In genomic region chr12:70242695-70243509, GRCh38 we compare ENCODE assay signal across 8 cellular contexts. TPM values are rescaled to one million over a fixed set of nuclear protein-coding genes. Genes with fewer than 3 reads are reported as not detected.
A peak's percentile ranks its signal among the peaks of the same experiment; 100 is the strongest.
DNase-seq lines count a peak whose midpoint lies in the region; ATAC-seq and TF ChIP-seq lines count a peak whose summit lies in the region.

Gene CNOT2 (plus strand): TSS chr12:70243433. CDS start chr12:70278227, 34,794 bp downstream.

- H3K4me1 ChIP-seq in thoracic aorta (ENCODE audit: control insufficient read depth in 1 of 2, low read depth in 2 of 2) = peaks cover 30 to 48% of the 10 kb centered on the region in 2 donors

- TF ChIP-seq CTCF in GM10266 (IDR thresholded peaks at IDR 0.05; ENCODE audit: control insufficient read depth, insufficient read depth, low read depth, missing control alignments) = no peak
- no peak for TF ChIP-seq CTCF in glutamatergic neuron (IDR thresholded peaks at IDR 0.05; ENCODE audit: partially characterized antibody, unreplicated experiment)
- no peak for TF ChIP-seq CTCF in osteocyte (IDR thresholded peaks at IDR 0.05)
- TF ChIP-seq CTCF in thoracic aorta (IDR thresholded peaks at IDR 0.05) = no peak

- DNase-seq in GM10266 (ENCODE audit: extremely low spot score) = peak; percentile 78
- DNase-seq in NCI-H1092 (lab: John Stamatoyannopoulos, UW) = peak; percentile 65
- peak; percentile 48 for DNase-seq in SKM-1 treated with dmso at 0.1 percent for 144 hours (lab: John Stamatoyannopoulos, UW; ENCODE audit: unreplicated experiment)
- DNase-seq in glutamatergic neuron = peak; percentile 93
- DNase-seq in osteocyte (ENCODE audit: extremely low spot score, unreplicated experiment) = peak; percentile 93
- DNase-seq in thoracic aorta (ENCODE audit: low spot score) = peak; percentile 61

- H3K27me3 Mint-ChIP-seq in activated naive CD8-positive, alpha-beta T cell = no peaks in the 10 kb centered on the region
- H3K27me3 Mint-ChIP-seq in glutamatergic neuron (ENCODE audit: unreplicated experiment) = peaks cover 12% of the 10 kb centered on the region
- H3K27me3 Mint-ChIP-seq in osteocyte (ENCODE audit: unreplicated experiment) = no peaks in the 10 kb centered on the region

- peak within 1 kb of the TSS; percentile 98 for H3K27ac Mint-ChIP-seq in activated naive CD8-positive, alpha-beta T cell
- H3K27ac Mint-ChIP-seq in glutamatergic neuron (ENCODE audit: unreplicated experiment) = peak within 1 kb of the TSS; percentile 99
- peak within 1 kb of the TSS; percentile 98 for H3K27ac Mint-ChIP-seq in osteocyte (ENCODE audit: unreplicated experiment)

- H3K27ac ChIP-seq in thoracic aorta = peak within 1 kb of the TSS; percentile 88 to 96

- no peaks in the 10 kb centered on the region for H3K9me3 Mint-ChIP-seq in activated naive CD8-positive, alpha-beta T cell (ENCODE audit: low read depth)
- peaks cover 9% of the 10 kb centered on the region for H3K9me3 Mint-ChIP-seq in glutamatergic neuron (ENCODE audit: unreplicated experiment)
- H3K9me3 Mint-ChIP-seq in osteocyte (ENCODE audit: unreplicated experiment) = no peaks in the 10 kb centered on the region

- H3K36me3 Mint-ChIP-seq in activated naive CD8-positive, alpha-beta T cell = peaks cover 18% of the 10 kb centered on the region
- H3K36me3 Mint-ChIP-seq in glutamatergic neuron (ENCODE audit: unreplicated experiment) (no peaks in the 10 kb centered on the region), osteocyte (ENCODE audit: unreplicated experiment) (peaks cover 21% of the 10 kb centered on the region)

- H3K4me3 Mint-ChIP-seq in activated naive CD8-positive, alpha-beta T cell = peak within 1 kb of the TSS; percentile 99
- H3K4me3 Mint-ChIP-seq in glutamatergic neuron (ENCODE audit: unreplicated experiment) (peak within 1 kb of the TSS; percentile 100), osteocyte (ENCODE audit: unreplicated experiment) (peak within 1 kb of the TSS; percentile 96)

- H3K9me3 ChIP-seq in thoracic aorta = no peaks in the 10 kb centered on the region

- ATAC-seq in HG02610 (IDR thresholded peaks at IDR 0.05; ENCODE audit: unreplicated experiment) (peak; percentile 65), thoracic aorta (ENCODE audit: insufficient number of reproducible peaks, low FRiP score, low read depth) (peak; percentile 90)

- H3K4me3 ChIP-seq in thoracic aorta = peak within 1 kb of the TSS; percentile 93

- H3K27me3 ChIP-seq in thoracic aorta (replicated peaks; ENCODE audit: insufficient read depth) = no peaks in the 10 kb centered on the region

- H3K36me3 ChIP-seq in thoracic aorta = no peaks in the 10 kb centered on the region

- peaks cover 62% of the 10 kb centered on the region for H3K4me1 Mint-ChIP-seq in activated naive CD8-positive, alpha-beta T cell (ENCODE audit: low read depth)
- H3K4me1 Mint-ChIP-seq in glutamatergic neuron (ENCODE audit: low read depth, unreplicated experiment) (peaks cover 19% of the 10 kb centered on the region), osteocyte (ENCODE audit: unreplicated experiment) (peaks cover 50% of the 10 kb centered on the region)

RNA-seq across cellular contexts. Expression of gene CNOT2, which starts in this region (rescaled TPM):
- total RNA-seq in glutamatergic neuron (ENCODE audit: unreplicated experiment) = 121 TPM
- total RNA-seq in osteocyte = 60.9 and 73.8 TPM in 2 replicates
- total RNA-seq in thoracic aorta = 100 to 1,000 TPM in 1 of 2 donors, 10 to 100 TPM in 1; 94.8 to 111 TPM

Comparison
In these comparisons a context has a peak if more than half of its experiments do, and no peak if none do; other contexts are left out.
1. Peak in every context shown above with its lines: DNase-seq, ATAC-seq, H3K4me3 ChIP-seq and H3K27ac ChIP-seq.